25 cellular contexts compared by ENCODE assay signal in the genomic region with DNA sequence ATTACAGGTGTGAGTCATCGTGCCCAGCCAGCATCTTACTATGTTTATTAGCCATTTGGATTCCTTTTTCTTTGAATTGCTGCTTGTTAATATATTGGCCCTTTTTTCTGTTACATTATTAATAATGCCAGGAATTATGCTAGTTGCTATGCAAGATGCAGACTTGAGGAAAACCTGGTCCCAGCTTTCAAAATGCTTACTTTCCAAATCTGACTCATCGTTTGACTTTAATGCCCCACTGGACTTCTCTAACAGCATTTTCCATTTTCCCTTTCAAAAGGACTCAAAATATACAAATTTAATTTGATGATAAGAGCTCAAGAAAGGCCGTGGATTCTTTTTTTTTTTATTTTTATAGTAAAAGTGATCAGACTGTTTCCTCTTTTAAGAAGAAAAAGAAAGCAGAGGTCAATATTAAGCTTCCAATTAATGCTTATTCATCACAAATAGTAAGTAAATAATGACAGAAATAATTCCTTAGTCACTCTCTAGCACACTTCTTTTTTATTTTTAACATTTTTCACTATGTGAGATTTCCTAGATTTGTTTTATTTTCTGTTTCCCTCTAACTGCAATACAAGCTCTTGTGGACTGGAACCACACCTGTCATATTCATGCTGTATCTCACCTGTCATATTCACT.
DNase-seq lines count a peak whose midpoint lies in the region; ATAC-seq, FAIRE-seq and TF ChIP-seq lines count a peak whose summit lies in the region.
"Had no signal": no experiment of that assay in that cellular context is flagged by ENCODE, and none has a peak within 500 bp of the region (broad histone marks: within the 10 kb centered on the region; RNA-seq: fewer than 3 reads in every experiment).

No MANE protein-coding gene starts in this region.

- CTCF ChIA-PET in HepG2 (lab: Yijun Ruan, JAX; ENCODE audit: low intra/inter-chr PET ratio, low total read pairs): no interaction called here
- CTCF ChIA-PET in activated CD4-positive, alpha-beta memory T cell treated with anti-CD3 and anti-CD28 coated beads for 36 hours (lab: Charles Lee): interaction anchor here (0.6 to 1.8 kb wide), 2 partner anchors 8 to 29 kb away, joined by 3 read pairs; no protein-coding TSS in a partner anchor

- POLR2A ChIA-PET in HepG2 (lab: Yijun Ruan, JAX): no interaction called here
- POLR2A ChIA-PET in activated CD4-positive, alpha-beta memory T cell treated with anti-CD3 and anti-CD28 coated beads for 36 hours (lab: Charles Lee): interaction anchor here (0.6 kb wide), 1 partner anchor 11 kb away, joined by 4 read pairs; no protein-coding TSS in a partner anchor

- no peaks in the 10 kb centered on the region for H3K27me3 Mint-ChIP-seq in endothelial cell (ENCODE audit: unreplicated experiment)
- H3K27me3 Mint-ChIP-seq in stimulated activated memory B cell treated with anti-CD40 and anti-IgM and Interleukin-4, amounts not matched to agents 10 μg/mL and 1 μg/mL and 100 μg/mL, for 72 hours: no peaks in the 10 kb centered on the region
- H3K27me3 Mint-ChIP-seq in T-helper 2 cell treated with Interferon-gamma antibody and Interleukin-4, amounts not matched to agents 5 μg/mL and 100 μg/mL, for 36 hours (ENCODE audit: low read depth): no peaks in the 10 kb centered on the region
- no peaks in the 10 kb centered on the region for H3K27me3 Mint-ChIP-seq in activated CD4-positive, alpha-beta memory T cell treated with anti-CD3 and anti-CD28 coated beads for 36 hours
- H3K27me3 Mint-ChIP-seq: CD8-positive, alpha-beta memory T cell had no signal

- H3K27ac Mint-ChIP-seq in endothelial cell (ENCODE audit: unreplicated experiment): no peak overlapping the region
- H3K27ac Mint-ChIP-seq in stimulated activated memory B cell treated with anti-CD40 and anti-IgM and Interleukin-4, amounts not matched to agents 10 μg/mL and 1 μg/mL and 100 μg/mL, for 72 hours: peak overlapping the region; percentile 85
- H3K27ac Mint-ChIP-seq in T-helper 2 cell treated with Interferon-gamma antibody and Interleukin-4, amounts not matched to agents 5 μg/mL and 100 μg/mL, for 36 hours: no peak overlapping the region
- H3K27ac Mint-ChIP-seq in activated CD4-positive, alpha-beta memory T cell treated with anti-CD3 and anti-CD28 coated beads for 36 hours: no peak overlapping the region
- H3K27ac Mint-ChIP-seq: nephron; T-helper 1 cell treated with Interleukin-12 subunit alpha and Interleukin-12 subunit beta and Interleukin-4 antibody, amounts not matched to agents 30 μg/mL and 1 μg/mL, for 36 hours had no signal

- H3K9me3 ChIP-seq in HepG2 (ENCODE audit: low read length) (no peaks in the 10 kb centered on the region), right lobe of liver (no peaks in the 10 kb centered on the region), OCI-LY3 (ENCODE audit: insufficient read depth, low read length) (peaks cover 17% of the 10 kb centered on the region)
- H3K9me3 ChIP-seq: MG63, SJSA1, transverse colon had no signal

- H3K4me2 ChIP-seq in HepG2 (ENCODE audit: low read depth, low read length): no peak overlapping the region
- peak overlapping the region; percentile 87 for H3K4me2 ChIP-seq in OCI-LY3 (ENCODE audit: low read length)

- TF ChIP-seq POLR2A in HepG2 (IDR thresholded peaks at IDR 0.05; ENCODE audit: insufficient read depth in 1 of 2, low read depth in 2 of 2, low read length in 2 of 2) (no peak), right lobe of liver (IDR thresholded peaks at IDR 0.05) (no peak)

- no peaks in the 10 kb centered on the region for H3K4me1 ChIP-seq in HepG2 (ENCODE audit: insufficient read depth, low read length)
- no peaks in the 10 kb centered on the region for H3K4me1 ChIP-seq in right lobe of liver
- peaks cover 33% of the 10 kb centered on the region for H3K4me1 ChIP-seq in OCI-LY3 (ENCODE audit: low read length)
- H3K4me1 ChIP-seq: body of pancreas, SJSA1, transverse colon had no signal

- TF ChIP-seq EP300 in HepG2 (IDR thresholded peaks at IDR 0.05; ENCODE audit: low read depth in 2 of 2, low read length in 2 of 2) (no peak), HepG2 (CRISPR knock-in tag; IDR thresholded peaks at IDR 0.05; ENCODE audit: borderline replicate concordance) (no peak)

- H4K20me1 ChIP-seq in HepG2 (ENCODE audit: insufficient read depth, low read length) (no peaks in the 10 kb centered on the region), OCI-LY3 (ENCODE audit: insufficient read depth, low read length) (no peaks in the 10 kb centered on the region)

- H3K9me3 Mint-ChIP-seq in endothelial cell (ENCODE audit: unreplicated experiment): no peaks in the 10 kb centered on the region
- peaks cover 7% of the 10 kb centered on the region for H3K9me3 Mint-ChIP-seq in stimulated activated memory B cell treated with anti-CD40 and anti-IgM and Interleukin-4, amounts not matched to agents 10 μg/mL and 1 μg/mL and 100 μg/mL, for 72 hours
- peaks cover 1% of the 10 kb centered on the region for H3K9me3 Mint-ChIP-seq in T-helper 2 cell treated with Interferon-gamma antibody and Interleukin-4, amounts not matched to agents 5 μg/mL and 100 μg/mL, for 36 hours
- peaks cover 4% of the 10 kb centered on the region for H3K9me3 Mint-ChIP-seq in activated CD4-positive, alpha-beta memory T cell treated with anti-CD3 and anti-CD28 coated beads for 36 hours
- H3K9me3 Mint-ChIP-seq: activated T-cell treated with anti-CD3 and anti-CD28 coated beads, Interleukin-2, amount 50 U/mL, for 4 hours; nephron had no signal

- H3K36me3 Mint-ChIP-seq in endothelial cell (ENCODE audit: low read depth, unreplicated experiment): peaks cover 23% of the 10 kb centered on the region
- H3K36me3 Mint-ChIP-seq in stimulated activated memory B cell treated with anti-CD40 and anti-IgM and Interleukin-4, amounts not matched to agents 10 μg/mL and 1 μg/mL and 100 μg/mL, for 72 hours: peaks cover 36% of the 10 kb centered on the region
- H3K36me3 Mint-ChIP-seq in T-helper 2 cell treated with Interferon-gamma antibody and Interleukin-4, amounts not matched to agents 5 μg/mL and 100 μg/mL, for 36 hours (ENCODE audit: low read depth): peaks cover under 1% of the 10 kb centered on the region
- peaks cover under 1% of the 10 kb centered on the region for H3K36me3 Mint-ChIP-seq in activated CD4-positive, alpha-beta memory T cell treated with anti-CD3 and anti-CD28 coated beads for 36 hours

- H3K9ac ChIP-seq in HepG2 (ENCODE audit: insufficient read depth, low read depth, low read length) (no peak overlapping the region), OCI-LY3 (ENCODE audit: low read length) (no peak overlapping the region)

- intact Hi-C loops in HepG2 (cut with micrococcal nuclease; ENCODE audit: unreplicated experiment) (no loop called here), right lobe of liver (cut with DNase I) (no loop called here)
- intact Hi-C loops in activated CD4-positive, alpha-beta memory T cell treated with anti-CD3 and anti-CD28 coated beads for 36 hours (cut with micrococcal nuclease): loop anchor here (10.0 kb wide), 1 partner anchor 288 kb away; no protein-coding TSS in a partner anchor

- 88% methylated on average over 3 of the region's 3 CpGs for WGBS in HepG2 (ENCODE audit: low lambda C conversion rate)
- 73% methylated on average over 3 of the region's 3 CpGs for WGBS in right lobe of liver (ENCODE audit: insufficient coverage, low coverage, low lambda C conversion rate, missing lambda C conversion rate)

- no peak for FAIRE-seq in HepG2 (lab: Jason Lieb, UNC)
- FAIRE-seq: A204.1, small intestine had no signal

- H3K36me3 ChIP-seq in HepG2 (replicated peaks in 1 of 2; ENCODE audit: control insufficient read depth in 1 of 2, insufficient read depth in 2 of 2, low read length in 2 of 2) (no peaks in the 10 kb centered on the region), right lobe of liver (no peaks in the 10 kb centered on the region), OCI-LY3 (replicated peaks; ENCODE audit: low read depth, low read length) (peaks cover 12% of the 10 kb centered on the region)
- H3K36me3 ChIP-seq: SJSA1, transverse colon had no signal

- TF ChIP-seq RAD21 in HepG2 (CRISPR knock-in tag; IDR thresholded peaks at IDR 0.05): no peak

- H3K27me3 ChIP-seq in HepG2 (ENCODE audit: control insufficient read depth in 1 of 2, insufficient read depth in 2 of 2, low read length in 2 of 2): no peaks in the 10 kb centered on the region
- H3K27me3 ChIP-seq in right lobe of liver: no peaks in the 10 kb centered on the region
- H3K27me3 ChIP-seq in OCI-LY3 (ENCODE audit: low read depth, low read length): no peaks in the 10 kb centered on the region
- H3K27me3 ChIP-seq: body of pancreas, MG63, SJSA1, transverse colon had no signal

- TF ChIP-seq CTCF in HepG2 (CRISPR knock-in tag; IDR thresholded peaks at IDR 0.05): no peak
- TF ChIP-seq CTCF in right lobe of liver (IDR thresholded peaks at IDR 0.05): no peak
- TF ChIP-seq CTCF in OCI-LY3 (IDR thresholded peaks at IDR 0.05; ENCODE audit: low read depth, low read length): no peak
- no peak for TF ChIP-seq CTCF in endothelial cell (IDR thresholded peaks at IDR 0.05; ENCODE audit: unreplicated experiment)

- H3K27ac ChIP-seq in HepG2 (ENCODE audit: extremely low read length, insufficient read depth, low read length) (no peak overlapping the region), right lobe of liver (no peak overlapping the region), OCI-LY3 (ENCODE audit: low read length) (peak overlapping the region; percentile 88)
- H3K27ac ChIP-seq: body of pancreas, SJSA1, transverse colon had no signal

- in situ Hi-C loops in HepG2 (cut with HindIII; ENCODE audit: extremely low pct_ligation_motif_present, low pct_unique_long_range_greater_than_20kb): no loop called here

- DNase-seq in HepG2 (ENCODE audit: low spot score): no peak
- DNase-seq in right lobe of liver: no peak
- DNase-seq in endothelial cell (ENCODE audit: low spot score): no peak
- DNase-seq in T-helper 2 cell treated with Interferon-gamma antibody and Interleukin-4, amounts not matched to agents 5 μg/mL and 100 μg/mL, for 36 hours (ENCODE audit: low spot score): no peak
- no peak for DNase-seq in activated CD4-positive, alpha-beta memory T cell treated with anti-CD3 and anti-CD28 coated beads for 36 hours
- DNase-seq in activated CD4-positive, alpha-beta T cell treated with anti-CD3 and anti-CD28 coated beads, Interleukin-2, amount 50 U/mL, for 48 hours: no peak
- DNase-seq: activated gamma-delta T cell treated with Interleukin-2 at 50 U/mL for 16 hours; activated T-cell treated with anti-CD3 and anti-CD28 coated beads, Interleukin-2, amount 50 U/mL, for 4 hours; body of pancreas; CD8-positive, alpha-beta memory T cell; GF-D8; KBM-7; NCI-H2029 treated with DMSO at 0.1 percent for 48 hours; retina; RPMI8226; small intestine; stimulated activated CD4-positive, alpha-beta T cell treated with anti-CD3 and anti-CD28 coated beads, Interleukin-2, amount 100 ng/mL, for 24 hours; transverse colon had no signal

- no peak for ATAC-seq in HepG2
- ATAC-seq in right lobe of liver: no peak
- no peak for ATAC-seq in stimulated activated memory B cell treated with anti-CD40 and anti-IgM and Interleukin-4, amounts not matched to agents 10 μg/mL and 1 μg/mL and 100 μg/mL, for 72 hours
- ATAC-seq: activated T-cell treated with anti-CD3 and anti-CD28 coated beads, Interleukin-2, amount 50 U/mL, for 4 hours; body of pancreas had no signal

- BruUV-seq in HepG2 (replicated peaks; lab: Mats Ljungman, UMichigan): no TSS peak

- peaks cover 15% of the 10 kb centered on the region for H3K4me1 Mint-ChIP-seq in endothelial cell (ENCODE audit: unreplicated experiment)
- H3K4me1 Mint-ChIP-seq in stimulated activated memory B cell treated with anti-CD40 and anti-IgM and Interleukin-4, amounts not matched to agents 10 μg/mL and 1 μg/mL and 100 μg/mL, for 72 hours: peaks cover 37% of the 10 kb centered on the region
- H3K4me1 Mint-ChIP-seq in T-helper 2 cell treated with Interferon-gamma antibody and Interleukin-4, amounts not matched to agents 5 μg/mL and 100 μg/mL, for 36 hours (ENCODE audit: low read depth): peaks cover 2% of the 10 kb centered on the region
- peaks cover 7% of the 10 kb centered on the region for H3K4me1 Mint-ChIP-seq in activated CD4-positive, alpha-beta memory T cell treated with anti-CD3 and anti-CD28 coated beads for 36 hours (ENCODE audit: low read depth)
- H3K4me1 Mint-ChIP-seq: nephron had no signal

- no peak overlapping the region for H2AFZ ChIP-seq in HepG2 (ENCODE audit: low read length)
- no peak overlapping the region for H2AFZ ChIP-seq in OCI-LY3 (ENCODE audit: low read depth, low read length)

- H3K4me3 Mint-ChIP-seq in endothelial cell (ENCODE audit: unreplicated experiment): peak overlapping the region; percentile 40
- peak overlapping the region; percentile 72 for H3K4me3 Mint-ChIP-seq in stimulated activated memory B cell treated with anti-CD40 and anti-IgM and Interleukin-4, amounts not matched to agents 10 μg/mL and 1 μg/mL and 100 μg/mL, for 72 hours
- H3K4me3 Mint-ChIP-seq in T-helper 2 cell treated with Interferon-gamma antibody and Interleukin-4, amounts not matched to agents 5 μg/mL and 100 μg/mL, for 36 hours: no peak overlapping the region
- H3K4me3 Mint-ChIP-seq in activated CD4-positive, alpha-beta memory T cell treated with anti-CD3 and anti-CD28 coated beads for 36 hours: no peak overlapping the region
- H3K4me3 Mint-ChIP-seq: activated T-cell treated with anti-CD3 and anti-CD28 coated beads, Interleukin-2, amount 50 U/mL, for 4 hours; CD8-positive, alpha-beta memory T cell; nephron; T-helper 1 cell treated with Interleukin-12 subunit alpha and Interleukin-12 subunit beta and Interleukin-4 antibody, amounts not matched to agents 30 μg/mL and 1 μg/mL, for 36 hours had no signal

- H3K4me3 ChIP-seq in HepG2 (replicated peaks in 1 of 3; ENCODE audit: insufficient read depth in 1 of 3, low read depth in 2 of 3, low read length in 3 of 3) (no peak overlapping the region), right lobe of liver (no peak overlapping the region), OCI-LY3 (ENCODE audit: low read length) (no peak overlapping the region)
- H3K4me3 ChIP-seq: body of pancreas, MG63, SJSA1, transverse colon had no signal

- no peaks in the 10 kb centered on the region for H3K79me2 ChIP-seq in HepG2 (ENCODE audit: insufficient read depth, low read length)
- no peaks in the 10 kb centered on the region for H3K79me2 ChIP-seq in OCI-LY3 (ENCODE audit: low read length)

Comparison
In these comparisons a context has a peak if more than half of its experiments do, and no peak if none do; other contexts are left out.
1. H3K4me3 Mint-ChIP-seq: peak in endothelial cell (single experiment) and stimulated activated memory B cell treated with anti-CD40 and anti-IgM and Interleukin-4, amounts not matched to agents 10 μg/mL and 1 μg/mL and 100 μg/mL, for 72 hours (single experiment); none in T-helper 2 cell treated with Interferon-gamma antibody and Interleukin-4, amounts not matched to agents 5 μg/mL and 100 μg/mL, for 36 hours (single experiment) and activated CD4-positive, alpha-beta memory T cell treated with anti-CD3 and anti-CD28 coated beads for 36 hours (single experiment).